Comparison of ENCODE assay signal across 8 cellular contexts in the genomic region with DNA sequence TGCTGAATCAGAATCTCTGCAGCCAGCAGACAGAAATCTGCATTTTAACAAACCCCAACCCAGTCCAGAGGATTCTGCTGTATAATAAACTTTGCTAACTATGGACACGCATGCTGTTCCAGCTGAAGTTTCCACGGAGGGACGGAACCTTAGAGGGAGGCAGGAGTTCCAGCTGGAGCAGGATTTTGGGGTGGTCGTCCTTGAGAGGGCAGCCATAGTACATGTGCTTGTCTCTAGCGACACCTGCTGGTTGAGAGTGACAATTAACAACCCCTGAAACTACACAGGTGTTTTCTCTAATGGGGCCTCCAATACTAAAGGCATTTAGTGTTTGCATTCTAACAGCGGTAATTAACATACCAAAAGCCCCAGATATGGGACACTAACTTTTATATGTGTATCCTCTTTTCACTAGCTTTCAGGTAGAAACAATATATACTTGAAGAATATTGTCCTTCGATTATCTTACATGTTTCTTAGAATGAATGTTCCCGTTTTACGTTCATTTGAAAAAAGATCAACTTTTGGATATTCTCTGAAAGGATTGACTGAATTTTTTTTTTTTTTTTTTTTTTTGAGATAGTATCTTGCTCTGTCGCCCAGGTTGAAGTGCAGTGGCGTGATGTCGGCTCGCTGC. TPM values are rescaled to one million over a fixed set of nuclear protein-coding genes. Genes with fewer than 3 reads are reported as not detected.
A peak's percentile ranks its signal among the peaks of the same experiment; 100 is the strongest.
DNase-seq lines count a peak whose midpoint lies in the region; ATAC-seq and TF ChIP-seq lines count a peak whose summit lies in the region.

No MANE protein-coding gene starts in this region.

- no peak overlapping the region for H2BK120ac ChIP-seq in trophoblast cell (ENCODE audit: insufficient read depth, low read length, poor library complexity)

- H3K27ac ChIP-seq in trophoblast cell (ENCODE audit: low read depth, low read length) (no peak overlapping the region), vagina (no peak overlapping the region)

- no peak overlapping the region for H3K4ac ChIP-seq in trophoblast cell (ENCODE audit: low read depth, low read length)

- H3K9ac ChIP-seq in trophoblast cell (ENCODE audit: low read length), result no peak overlapping the region

- H3K27ac Mint-ChIP-seq in activated T-cell treated with anti-CD3 and anti-CD28 coated beads, Interleukin-2, amount 50 U/mL, for 72 hours, result no peak overlapping the region

- H3K4me1 ChIP-seq in trophoblast cell (ENCODE audit: control insufficient read depth in 1 of 2, insufficient read depth in 2 of 2, low read length in 2 of 2), result no peaks in the 10 kb centered on the region
- peaks cover 5% of the 10 kb centered on the region for H3K4me1 ChIP-seq in vagina

- no peak overlapping the region for H2BK5ac ChIP-seq in trophoblast cell (ENCODE audit: low read depth, low read length, poor library complexity)

- no peak overlapping the region for H4K12ac ChIP-seq in trophoblast cell (ENCODE audit: low read depth, low read length)

- no peak overlapping the region for H2AFZ ChIP-seq in trophoblast cell (ENCODE audit: insufficient read depth, low read length, poor library complexity)

- intact Hi-C loops in vagina (cut with DNase I), result loop anchor here (10.0 kb wide), 1 partner anchor 261 kb away; no protein-coding TSS in a partner anchor

- H3K79me2 ChIP-seq in trophoblast cell (ENCODE audit: control insufficient read depth, insufficient read depth, low read length, poor library complexity), result no peaks in the 10 kb centered on the region

- peak; percentile 70 for ATAC-seq in HG03460 (IDR thresholded peaks at IDR 0.05; ENCODE audit: unreplicated experiment)
- peak; percentile 71 to 73 for ATAC-seq in activated T-cell treated with anti-CD3 and anti-CD28 coated beads, Interleukin-2, amount 50 U/mL, for 72 hours (replicated peaks in 1 of 2)

- no peak for TF ChIP-seq POLR2A in vagina (IDR thresholded peaks at IDR 0.05)

- H4K8ac ChIP-seq in trophoblast cell (ENCODE audit: low read depth, low read length), result no peak overlapping the region

- no peak overlapping the region for H3K18ac ChIP-seq in trophoblast cell (ENCODE audit: low read length)

- no peaks in the 10 kb centered on the region for H3K4me1 Mint-ChIP-seq in activated T-cell treated with anti-CD3 and anti-CD28 coated beads, Interleukin-2, amount 50 U/mL, for 72 hours (ENCODE audit: low read depth)

- H3K27me3 ChIP-seq in trophoblast cell (ENCODE audit: insufficient read depth, low read length) (no peaks in the 10 kb centered on the region), vagina (no peaks in the 10 kb centered on the region)

- no peak overlapping the region for H3K4me3 Mint-ChIP-seq in activated T-cell treated with anti-CD3 and anti-CD28 coated beads, Interleukin-2, amount 50 U/mL, for 72 hours

- no CpG with 5 or more reads among the region's 13 CpGs for WGBS in trophoblast cell (ENCODE audit: extremely low coverage, insufficient coverage, insufficient read length)

- H3K14ac ChIP-seq in trophoblast cell (ENCODE audit: low read length), result no peak overlapping the region

- peak overlapping the region; percentile 28 for H3K4me2 ChIP-seq in trophoblast cell (ENCODE audit: low read length)

- DNase-seq in CMK (ENCODE audit: low read depth), result peak; percentile 26
- peak; percentile 22 for DNase-seq in GM19240 (ENCODE audit: insufficient read length, low spot score)
- peak; percentile 70 for DNase-seq in OCI-M1 (lab: John Stamatoyannopoulos, UW)
- peak; percentile 49 to 61 for DNase-seq in activated T-cell treated with anti-CD3 and anti-CD28 coated beads, Interleukin-2, amount 50 U/mL, for 72 hours
- DNase-seq in foreskin fibroblast, result peak in 1 of 2 donors; percentile 73
- peak; percentile 29 to 73 for DNase-seq in trophoblast cell
- DNase-seq in vagina (ENCODE audit: extremely low spot score in 2 of 2), result no peak

- no peaks in the 10 kb centered on the region for H3K36me3 ChIP-seq in trophoblast cell (ENCODE audit: control insufficient read depth in 1 of 2, insufficient read depth in 2 of 2, low read length in 2 of 2)
- H3K36me3 ChIP-seq in vagina, result no peaks in the 10 kb centered on the region

- peaks cover 0 to 9% of the 10 kb centered on the region in 2 donors for H3K36me3 Mint-ChIP-seq in activated T-cell treated with anti-CD3 and anti-CD28 coated beads, Interleukin-2, amount 50 U/mL, for 72 hours (ENCODE audit: insufficient read depth in 2 of 2)

- no peak overlapping the region for H2AK5ac ChIP-seq in trophoblast cell (ENCODE audit: low read length)

- peak; percentile 73 for TF ChIP-seq CTCF in foreskin fibroblast (IDR thresholded peaks at IDR 0.05; ENCODE audit: low read depth, low read length)
- TF ChIP-seq CTCF in vagina (IDR thresholded peaks at IDR 0.05), result peak; percentile 88 to 91 (median 89)

- no peak overlapping the region for H2BK12ac ChIP-seq in trophoblast cell (ENCODE audit: low read length)

- H4K91ac ChIP-seq in trophoblast cell (ENCODE audit: low read depth, low read length), result no peak overlapping the region

- H3K9me3 Mint-ChIP-seq in activated T-cell treated with anti-CD3 and anti-CD28 coated beads, Interleukin-2, amount 50 U/mL, for 72 hours, result peaks cover 1 to 5% of the 10 kb centered on the region in 2 donors

- H3K27me3 Mint-ChIP-seq in activated T-cell treated with anti-CD3 and anti-CD28 coated beads, Interleukin-2, amount 50 U/mL, for 72 hours (ENCODE audit: low read depth), result peaks cover 48% of the 10 kb centered on the region

- H3K4me3 ChIP-seq in foreskin fibroblast (ENCODE audit: low read depth in 1 of 2, low read length in 2 of 2), result no peak overlapping the region
- no peak overlapping the region for H3K4me3 ChIP-seq in trophoblast cell (ENCODE audit: low read depth, low read length)
- H3K4me3 ChIP-seq in vagina, result no peak overlapping the region

- no peak overlapping the region for H3K23ac ChIP-seq in trophoblast cell (ENCODE audit: low read length)

- no peaks in the 10 kb centered on the region for H3K79me1 ChIP-seq in trophoblast cell (ENCODE audit: low read length)

- H3K9me3 ChIP-seq in trophoblast cell (ENCODE audit: insufficient read depth, low read depth, low read length) (no peaks in the 10 kb centered on the region), vagina (peaks cover 4% of the 10 kb centered on the region)

RNA-seq across cellular contexts. Expression of a gene that starts 32.4 kb away (rescaled TPM):
- total RNA-seq in activated T-cell treated with anti-CD3 and anti-CD28 coated beads, Interleukin-2, amount 50 U/mL, for 72 hours, result 1 to 10 TPM; 2.2 to 3.0 TPM
- 0.94 and 1.00 TPM in 2 replicates for polyA plus RNA-seq in trophoblast cell (2013)
- total RNA-seq in vagina, result 4.2 TPM

Comparison
In these comparisons a context has a peak if more than half of its experiments do, and no peak if none do; other contexts are left out.
1. DNase-seq: peak in CMK (single experiment), GM19240 (single experiment), OCI-M1 (single experiment), activated T-cell treated with anti-CD3 and anti-CD28 coated beads, Interleukin-2, amount 50 U/mL, for 72 hours (2 of 2) and trophoblast cell (2 of 2); none in vagina (0 of 2).